1 cellular context compared by ENCODE assay signal in genomic region chr12:64560395-64561301, GRCh38.
TF ChIP-seq lines count a peak whose summit lies in the region.

No MANE protein-coding gene starts in this region.

TF ChIP-seq in HEK293, 187 proteins besides CTCF, POLR2A, EP300 and RAD21 (continued from another document):
- TF ChIP-seq, protein P1, sequence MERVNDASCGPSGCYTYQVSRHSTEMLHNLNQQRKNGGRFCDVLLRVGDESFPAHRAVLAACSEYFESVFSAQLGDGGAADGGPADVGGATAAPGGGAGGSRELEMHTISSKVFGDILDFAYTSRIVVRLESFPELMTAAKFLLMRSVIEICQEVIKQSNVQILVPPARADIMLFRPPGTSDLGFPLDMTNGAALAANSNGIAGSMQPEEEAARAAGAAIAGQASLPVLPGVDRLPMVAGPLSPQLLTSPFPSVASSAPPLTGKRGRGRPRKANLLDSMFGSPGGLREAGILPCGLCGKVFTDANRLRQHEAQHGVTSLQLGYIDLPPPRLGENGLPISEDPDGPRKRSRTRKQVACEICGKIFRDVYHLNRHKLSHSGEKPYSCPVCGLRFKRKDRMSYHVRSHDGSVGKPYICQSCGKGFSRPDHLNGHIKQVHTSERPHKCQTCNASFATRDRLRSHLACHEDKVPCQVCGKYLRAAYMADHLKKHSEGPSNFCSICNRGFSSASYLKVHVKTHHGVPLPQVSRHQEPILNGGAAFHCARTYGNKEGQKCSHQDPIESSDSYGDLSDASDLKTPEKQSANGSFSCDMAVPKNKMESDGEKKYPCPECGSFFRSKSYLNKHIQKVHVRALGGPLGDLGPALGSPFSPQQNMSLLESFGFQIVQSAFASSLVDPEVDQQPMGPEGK (tag by site-specific recombination; IDR thresholded peaks at IDR 0.05): peak; percentile 60; the same call in 1 of the 2 replicates
- TF ChIP-seq KLF7 (tag by site-specific recombination; IDR thresholded peaks at IDR 0.05; ENCODE audit: borderline replicate concordance) (no peak), ZFHX2 (tag by site-specific recombination; conservative IDR thresholded peaks at IDR 0.05) (peak; percentile 70), ZNF138 (tag by site-specific recombination; IDR thresholded peaks at IDR 0.05; ENCODE audit: borderline replicate concordance) (no peak), MZF1 (tag by site-specific recombination; IDR thresholded peaks at IDR 0.05; ENCODE audit: borderline replicate concordance) (no peak), KLF9 (tag by site-specific recombination; IDR thresholded peaks at IDR 0.05; ENCODE audit: low read depth) (0 out of 2 replicates have a peak, but pooled peaks have one; percentile 27), ZNF2 (tag by site-specific recombination; IDR thresholded peaks at IDR 0.05) (no peak), ZSCAN23 (tag by site-specific recombination; IDR thresholded peaks at IDR 0.05) (0 out of 2 replicates have a peak, but pooled peaks have one; percentile 37), KLF1 (tag by site-specific recombination; IDR thresholded peaks at IDR 0.05) (peak; percentile 23), KLF16 (tag by site-specific recombination; IDR thresholded peaks at IDR 0.05) (peak; percentile 60; the same call in 1 of the 2 replicates), OSR2 (tag by site-specific recombination; IDR thresholded peaks at IDR 0.05) (peak; percentile 94), ZNF426 (tag by site-specific recombination; IDR thresholded peaks at IDR 0.05) (no peak), ZNF274 (IDR thresholded peaks at IDR 0.05; ENCODE audit: low read length) (no peak), ZNF274 (tag by site-specific recombination; IDR thresholded peaks at IDR 0.05; ENCODE audit: borderline replicate concordance) (no peak), ZNF184 (tag by site-specific recombination; IDR thresholded peaks at IDR 0.05) (no peak), IKZF3 (tag by site-specific recombination; IDR thresholded peaks at IDR 0.05) (peak; percentile 87; the same call in 1 of the 2 replicates), ZNF24 (tag by site-specific recombination; IDR thresholded peaks at IDR 0.05) (peak; percentile 55; the same call in 1 of the 2 replicates), ZNF324 (tag by site-specific recombination; IDR thresholded peaks at IDR 0.05) (peak; percentile 78; the same call in 1 of the 2 replicates), SALL2 (tag by site-specific recombination; IDR thresholded peaks at IDR 0.05; ENCODE audit: borderline replicate concordance) (no peak), ZEB2 (tag by site-specific recombination; IDR thresholded peaks at IDR 0.05) (peak; percentile 77), ZNF580 (tag by site-specific recombination; IDR thresholded peaks at IDR 0.05) (no peak)
- TF ChIP-seq, protein P2, sequence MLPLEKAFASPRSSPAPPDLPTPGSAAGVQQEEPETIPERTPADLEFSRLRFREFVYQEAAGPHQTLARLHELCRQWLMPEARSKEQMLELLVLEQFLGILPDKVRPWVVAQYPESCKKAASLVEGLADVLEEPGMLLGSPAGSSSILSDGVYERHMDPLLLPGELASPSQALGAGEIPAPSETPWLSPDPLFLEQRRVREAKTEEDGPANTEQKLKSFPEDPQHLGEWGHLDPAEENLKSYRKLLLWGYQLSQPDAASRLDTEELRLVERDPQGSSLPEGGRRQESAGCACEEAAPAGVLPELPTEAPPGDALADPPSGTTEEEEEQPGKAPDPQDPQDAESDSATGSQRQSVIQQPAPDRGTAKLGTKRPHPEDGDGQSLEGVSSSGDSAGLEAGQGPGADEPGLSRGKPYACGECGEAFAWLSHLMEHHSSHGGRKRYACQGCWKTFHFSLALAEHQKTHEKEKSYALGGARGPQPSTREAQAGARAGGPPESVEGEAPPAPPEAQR (tag by site-specific recombination; IDR thresholded peaks at IDR 0.05): no peak
